Comparison of ENCODE assay signal across 19 cellular contexts in genomic region chr5:114243281-114243982, GRCh38.
DNase-seq lines count a peak whose midpoint lies in the region; ATAC-seq and TF ChIP-seq lines count a peak whose summit lies in the region.
"Had no signal": no experiment of that assay in that cellular context is flagged by ENCODE, and none has a peak within 500 bp of the region (broad histone marks: within the 10 kb centered on the region; RNA-seq: fewer than 3 reads in every experiment).

No MANE protein-coding gene starts in this region.

- TF ChIP-seq CTCF in fibroblast of lung (conservative IDR thresholded peaks at IDR 0.05 in 1 of 2, IDR thresholded peaks at IDR 0.05 in 1 of 2; ENCODE audit: low read depth in 1 of 2, low read length in 2 of 2), result no peak

- DNase-seq in NCI-H226, result peak; percentile 75
- DNase-seq in fibroblast of lung (ENCODE audit: low read depth in 2 of 2), result peak; percentile 82 to 84
- no peak for DNase-seq in NOMO-1 treated with dmso at 0.1 percent for 144 hours (lab: John Stamatoyannopoulos, UW; ENCODE audit: unreplicated experiment)
- DNase-seq in AML-193 (lab: John Stamatoyannopoulos, UW), result no peak
- DNase-seq in activated naive CD4-positive, alpha-beta T cell treated with Interleukin-2 at 50 U/mL for 16 hours, result no peak
- DNase-seq in activated naive CD4-positive, alpha-beta T cell (lab: John Stamatoyannopoulos, UW), result no peak
- DNase-seq: activated CD4-positive, alpha-beta memory T cell treated with anti-CD3 and anti-CD28 coated beads for 36 hours; activated T-cell treated with anti-CD3 and anti-CD28 coated beads, Interleukin-2, amount 50 U/mL, for 72 hours; left cardiac atrium; mucosa of descending colon; NCI-H146; NCI-H446 treated with DMSO at 0.1 percent for 48 hours; nucleus accumbens; stimulated activated CD4-positive, alpha-beta T cell treated with anti-CD3 and anti-CD28 coated beads, Interleukin-4, amount 100 ng/mL, for 4 hours had no signal

- ATAC-seq in GM18867 (IDR thresholded peaks at IDR 0.05; ENCODE audit: unreplicated experiment), result peak; percentile 5
- ATAC-seq: activated T-cell treated with anti-CD3 and anti-CD28 coated beads, Interleukin-2, amount 50 U/mL, for 72 hours; left cardiac atrium; mucosa of descending colon; sciatic nerve had no signal

- no peaks in the 10 kb centered on the region for H3K79me2 ChIP-seq in fibroblast of lung (ENCODE audit: control insufficient read depth, insufficient read depth, low read length)
- H3K79me2 ChIP-seq: hepatocyte had no signal

- no peak overlapping the region for H2AFZ ChIP-seq in fibroblast of lung (ENCODE audit: low read length)
- H2AFZ ChIP-seq: hepatocyte had no signal

- H3K4me2 ChIP-seq in fibroblast of lung (ENCODE audit: extremely low read depth, insufficient read depth, low read length), result no peak overlapping the region
- H3K4me2 ChIP-seq in skeletal muscle satellite cell (ENCODE audit: low read length), result peak overlapping the region; percentile 5
- H3K4me2 ChIP-seq: hepatocyte had no signal

- no peaks in the 10 kb centered on the region for H3K9me3 ChIP-seq in fibroblast of lung (ENCODE audit: control insufficient read depth, insufficient read depth, low read depth, low read length)
- no peaks in the 10 kb centered on the region for H3K9me3 ChIP-seq in skeletal muscle satellite cell (replicated peaks; ENCODE audit: low read length)
- H3K9me3 ChIP-seq: mucosa of descending colon had no signal

- no peaks in the 10 kb centered on the region for H4K20me1 ChIP-seq in fibroblast of lung (ENCODE audit: control insufficient read depth, extremely low read depth, insufficient read depth, low read length)

- peak overlapping the region; percentile 70 for H3K27ac ChIP-seq in fibroblast of lung (ENCODE audit: insufficient read depth, low read length)
- H3K27ac ChIP-seq: hepatocyte had no signal

- no peaks in the 10 kb centered on the region for H3K36me3 ChIP-seq in fibroblast of lung (ENCODE audit: control insufficient read depth, insufficient read depth, low read length)
- H3K36me3 ChIP-seq in skeletal muscle satellite cell (ENCODE audit: insufficient read depth, low read length), result no peaks in the 10 kb centered on the region

- H3K4me1 ChIP-seq in fibroblast of lung (ENCODE audit: control insufficient read depth, extremely low read depth, insufficient read depth, low read length) (no peaks in the 10 kb centered on the region), skeletal muscle satellite cell (ENCODE audit: control insufficient read depth, insufficient read depth, low read length) (peaks cover 2% of the 10 kb centered on the region)

- H3K9ac ChIP-seq in fibroblast of lung (ENCODE audit: insufficient read depth, low read length), result no peak overlapping the region
- H3K9ac ChIP-seq in skeletal muscle satellite cell (ENCODE audit: low read depth, low read length), result no peak overlapping the region

- peak overlapping the region in 1 of 4 experiments; percentile 23 for H3K4me3 ChIP-seq in fibroblast of lung (replicated peaks in 1 of 4; ENCODE audit: control extremely low read depth in 1 of 4, insufficient read depth in 1 of 4, low read depth in 3 of 4, low read length in 4 of 4)
- no peak overlapping the region for H3K4me3 ChIP-seq in skeletal muscle satellite cell (ENCODE audit: low read length)
- H3K4me3 ChIP-seq: GM12878, hepatocyte, mucosa of descending colon had no signal

- H3K27me3 ChIP-seq in fibroblast of lung (ENCODE audit: control insufficient read depth, insufficient read depth, low read length) (no peaks in the 10 kb centered on the region), skeletal muscle satellite cell (ENCODE audit: control insufficient read depth, insufficient read depth, low read length) (no peaks in the 10 kb centered on the region)
- H3K27me3 ChIP-seq: hepatocyte had no signal

Comparison
In these comparisons a context has a peak if more than half of its experiments do, and no peak if none do; other contexts are left out.
1. DNase-seq: peak in NCI-H226 (single experiment) and fibroblast of lung (2 of 2); none in NOMO-1 treated with dmso at 0.1 percent for 144 hours (single experiment), AML-193 (0 of 2), activated naive CD4-positive, alpha-beta T cell treated with Interleukin-2 at 50 U/mL for 16 hours (single experiment) and activated naive CD4-positive, alpha-beta T cell (0 of 4).